ENCODE assay signal across 8 cellular contexts in genomic region chr3:122299872-122300460, GRCh38. TPM values are rescaled to one million over a fixed set of nuclear protein-coding genes. Genes with fewer than 3 reads are reported as not detected.
DNase-seq lines count a peak whose midpoint lies in the region; ATAC-seq and TF ChIP-seq lines count a peak whose summit lies in the region.

No MANE protein-coding gene starts in this region.

- no peaks in the 10 kb centered on the region; the same call in 1 of the 2 replicates for H3K27me3 ChIP-seq in BJ (ENCODE audit: control insufficient read depth, insufficient read depth, low read length)
- H3K27me3 ChIP-seq in GM23338 (ENCODE audit: insufficient read depth) = no peaks in the 10 kb centered on the region
- H3K27me3 ChIP-seq in SU-DHL-6 (ENCODE audit: low read length) = no peaks in the 10 kb centered on the region
- no peaks in the 10 kb centered on the region for H3K27me3 ChIP-seq in esophagus squamous epithelium

- CTCF ChIA-PET in BJ (lab: Yijun Ruan, JAX) = interaction anchor here (0.6 kb wide), 1 partner anchor 138 kb away, joined by 3 read pairs; no protein-coding TSS in a partner anchor

- no peak overlapping the region for H3K9ac ChIP-seq in SU-DHL-6 (ENCODE audit: low read length)

- TF ChIP-seq CTCF in BJ (IDR thresholded peaks at IDR 0.05; ENCODE audit: insufficient read depth, low read depth, low read length) (peak; percentile 47), GM23338 (conservative IDR thresholded peaks at IDR 0.05; ENCODE audit: low read depth in 2 of 2) (peak; percentile 73), SU-DHL-6 (IDR thresholded peaks at IDR 0.05; ENCODE audit: insufficient read depth, low read length, poor library complexity, severe bottlenecking) (peak; percentile 70), esophagus squamous epithelium (IDR thresholded peaks at IDR 0.05) (peak in 5 of 6 experiments; percentile 57 to 81 (median 61))

- H3K36me3 ChIP-seq in BJ (ENCODE audit: control insufficient read depth, insufficient read depth, low read length) = no peaks in the 10 kb centered on the region
- H3K36me3 ChIP-seq in GM23338 (ENCODE audit: insufficient read depth) = no peaks in the 10 kb centered on the region
- no peaks in the 10 kb centered on the region for H3K36me3 ChIP-seq in SU-DHL-6 (ENCODE audit: low read length)
- H3K36me3 ChIP-seq in esophagus squamous epithelium = no peaks in the 10 kb centered on the region

- H3K9me3 Mint-ChIP-seq in GM23338 = no peaks in the 10 kb centered on the region; the same call in 2 of the 3 replicates

- H3K4me3 ChIP-seq in BJ (ENCODE audit: low read depth, low read length) = no peak overlapping the region
- H3K4me3 ChIP-seq in GM23338 = no peak overlapping the region
- H3K4me3 ChIP-seq in SU-DHL-6 (ENCODE audit: insufficient read depth, low read length, poor library complexity, severe bottlenecking) = no peak overlapping the region
- H3K4me3 ChIP-seq in esophagus squamous epithelium = no peak overlapping the region

- H3K27ac Mint-ChIP-seq in GM23338 = no peak overlapping the region

- H3F3A ChIP-seq in GM23338 (replicated peaks; ENCODE audit: low read depth) (no peaks in the 10 kb centered on the region), SU-DHL-6 (ENCODE audit: insufficient read depth) (no peaks in the 10 kb centered on the region)

- H3K36me3 Mint-ChIP-seq in GM23338 (ENCODE audit: low read depth) = no peaks in the 10 kb centered on the region

- no peaks in the 10 kb centered on the region for H3K27me3 Mint-ChIP-seq in GM23338 (ENCODE audit: insufficient read depth, low read depth, poor library complexity)

- WGBS in esophagus squamous epithelium, 2 donors = 76 to 84% methylated on average over 12 of the region's 12 CpGs

- H3K4me2 ChIP-seq in GM23338 (no peak overlapping the region), SU-DHL-6 (ENCODE audit: low read depth, low read length, poor library complexity, severe bottlenecking) (no peak overlapping the region)

- H3K27ac ChIP-seq in GM23338 (ENCODE audit: low read depth) = no peak overlapping the region
- H3K27ac ChIP-seq in SU-DHL-6 (ENCODE audit: low read depth, low read length) = no peak overlapping the region
- no peak overlapping the region for H3K27ac ChIP-seq in esophagus squamous epithelium

- intact Hi-C loops in esophagus squamous epithelium (cut with DNase I) = no loop called here

- POLR2A ChIA-PET in BJ (lab: Charles Lee) = no interaction called here

- H2AFZ ChIP-seq in GM23338 = no peak overlapping the region
- no peak overlapping the region for H2AFZ ChIP-seq in SU-DHL-6 (ENCODE audit: low read depth, low read length, severe bottlenecking)

- no peaks in the 10 kb centered on the region for H3K4me1 Mint-ChIP-seq in GM23338

- H3K9me2 ChIP-seq in GM23338 (ENCODE audit: insufficient read depth) = no peaks in the 10 kb centered on the region
- no peaks in the 10 kb centered on the region for H3K9me2 ChIP-seq in SU-DHL-6 (replicated peaks; ENCODE audit: insufficient read depth, low read length)

- TF ChIP-seq POLR2A in esophagus squamous epithelium (IDR thresholded peaks at IDR 0.05) = no peak

- ATAC-seq in GM23338 = peak; percentile 60
- ATAC-seq in HG03097 (IDR thresholded peaks at IDR 0.05; ENCODE audit: low FRiP score, unreplicated experiment) = no peak

- DNase-seq in BJ (ENCODE audit: low read depth) (no peak), GM23338 (ENCODE audit: low spot score) (peak; percentile 75), esophagus squamous epithelium (lab: John Stamatoyannopoulos, UW) (no peak), cerebellar nuclear complex (lab: John Stamatoyannopoulos, UW) (no peak), hepatic stellate cell (ENCODE audit: low spot score) (no peak)
- peak; percentile 53 for DNase-seq in stimulated activated CD4-positive, alpha-beta T cell treated with anti-CD3 and anti-CD28 coated beads, Interleukin-4, amount 100 ng/mL, for 24 hours

- no peaks in the 10 kb centered on the region for H4K20me1 ChIP-seq in GM23338 (replicated peaks; ENCODE audit: insufficient read depth)
- no peaks in the 10 kb centered on the region for H4K20me1 ChIP-seq in SU-DHL-6 (ENCODE audit: low read depth, low read length)

- H3K9me3 ChIP-seq in SU-DHL-6 (ENCODE audit: insufficient read depth, low read length) = no peaks in the 10 kb centered on the region
- peaks cover 0 to 8% (median 0%) of the 10 kb centered on the region in 3 donors for H3K9me3 ChIP-seq in esophagus squamous epithelium

- no peaks in the 10 kb centered on the region for H3K4me1 ChIP-seq in GM23338 (ENCODE audit: insufficient read depth)
- H3K4me1 ChIP-seq in esophagus squamous epithelium = peaks cover under 1 to 12% (median 4%) of the 10 kb centered on the region in 3 donors

- H3K79me2 ChIP-seq in GM23338 (replicated peaks; ENCODE audit: insufficient read depth) (no peaks in the 10 kb centered on the region), SU-DHL-6 (ENCODE audit: insufficient read depth, low read length) (no peaks in the 10 kb centered on the region)

- H3K4me3 Mint-ChIP-seq in GM23338 = no peak overlapping the region

TF ChIP-seq in GM23338, 12 proteins besides CTCF, POLR2A, EP300 and RAD21 (continues in another document):
- no peak for TF ChIP-seq EZH2 (IDR thresholded peaks at IDR 0.05; ENCODE audit: low read depth, unreplicated experiment)
- TF ChIP-seq, protein P1, sequence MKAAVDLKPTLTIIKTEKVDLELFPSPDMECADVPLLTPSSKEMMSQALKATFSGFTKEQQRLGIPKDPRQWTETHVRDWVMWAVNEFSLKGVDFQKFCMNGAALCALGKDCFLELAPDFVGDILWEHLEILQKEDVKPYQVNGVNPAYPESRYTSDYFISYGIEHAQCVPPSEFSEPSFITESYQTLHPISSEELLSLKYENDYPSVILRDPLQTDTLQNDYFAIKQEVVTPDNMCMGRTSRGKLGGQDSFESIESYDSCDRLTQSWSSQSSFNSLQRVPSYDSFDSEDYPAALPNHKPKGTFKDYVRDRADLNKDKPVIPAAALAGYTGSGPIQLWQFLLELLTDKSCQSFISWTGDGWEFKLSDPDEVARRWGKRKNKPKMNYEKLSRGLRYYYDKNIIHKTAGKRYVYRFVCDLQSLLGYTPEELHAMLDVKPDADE (IDR thresholded peaks at IDR 0.05) = no peak
- no peak for TF ChIP-seq ZNF331 (CRISPR knock-in tag; IDR thresholded peaks at IDR 0.05; ENCODE audit: low read depth)
- no peak for TF ChIP-seq JUNB (IDR thresholded peaks at IDR 0.05; ENCODE audit: unreplicated experiment)
- TF ChIP-seq REST (IDR thresholded peaks at IDR 0.05; ENCODE audit: unreplicated experiment) = no peak

RNA-seq across cellular contexts. Expression of gene CSTA, which starts 25.1 kb away (rescaled TPM):
- polyA plus RNA-seq in BJ (2011; rRNA removed) = 0.49 and 0.70 TPM in 2 replicates
- polyA minus RNA-seq in BJ (2011; rRNA and poly(A)+ RNA removed) = not detected in 2 replicates
- total RNA-seq in GM23338 (2014; rRNA removed; shearing (Covaris generic)) = not detected in 2 replicates
- 1.4 TPM in 2 replicates for polyA plus RNA-seq in GM23338 (2016; fragmentation: Nextera tagmentation; extraction: Ambion mirVana)
- total RNA-seq in esophagus squamous epithelium = 1,000 to 10,000 TPM; 1,851 to 3,432 (median 2,556) TPM

Comparison
In these comparisons a context has a peak if more than half of its experiments do, and no peak if none do; other contexts are left out.
1. DNase-seq: peak in GM23338 (single experiment) and stimulated activated CD4-positive, alpha-beta T cell treated with anti-CD3 and anti-CD28 coated beads, Interleukin-4, amount 100 ng/mL, for 24 hours (single experiment); none in BJ (single experiment), esophagus squamous epithelium (single experiment), cerebellar nuclear complex (0 of 2) and hepatic stellate cell (single experiment).
2. RNA of gene CSTA, which starts 25.1 kb away (total RNA-seq): 1,851 to 3,432 TPM in esophagus squamous epithelium; not detected in GM23338; every median in the first group is over 1,000 times any median in the second.
3. Peak in every context shown above with its lines, with median percentiles within 50 percentile points of each other: CTCF ChIP-seq.